15 cellular contexts compared by ENCODE assay signal in genomic region chr7:148702876-148703670, GRCh38. TPM values are rescaled to one million over a fixed set of nuclear protein-coding genes. Genes with fewer than 3 reads are reported as not detected.
A peak's percentile ranks its signal among the peaks of the same experiment; 100 is the strongest.
DNase-seq lines count a peak whose midpoint lies in the region; ATAC-seq and TF ChIP-seq lines count a peak whose summit lies in the region.
"Had no signal": no experiment of that assay in that cellular context is flagged by ENCODE, and none has a peak within 500 bp of the region (broad histone marks: within the 10 kb centered on the region; RNA-seq: fewer than 3 reads in every experiment).

No MANE protein-coding gene starts in this region.

- no peak overlapping the region for H3K4me3 ChIP-seq in BLaER1 treated with 17β-estradiol and CSF1 and Interleukin-3, amounts not matched to agents 10 nM and 100 nM
- H3K4me3 ChIP-seq in GM23338 = no peak overlapping the region
- H3K4me3 ChIP-seq: heart left ventricle, right atrium auricular region had no signal

- H3K27ac ChIP-seq in BLaER1 treated with 17β-estradiol and CSF1 and Interleukin-3, amounts not matched to agents 10 nM and 100 nM = no peak overlapping the region
- H3K27ac ChIP-seq in GM23338 (ENCODE audit: low read depth) = no peak overlapping the region
- H3K27ac ChIP-seq: heart left ventricle, right atrium auricular region had no signal

- no peaks in the 10 kb centered on the region; the same call in 2 of the 3 replicates for H3K36me3 Mint-ChIP-seq in GM23338 (ENCODE audit: low read depth)
- peaks cover 37% of the 10 kb centered on the region for H3K36me3 Mint-ChIP-seq in activated T-helper 17 cell treated with anti-CD3 and anti-CD28 coated beads, Interleukin-2, amount 50 U/mL, for 72 hours (ENCODE audit: low read depth)
- H3K36me3 Mint-ChIP-seq: naive B cell had no signal

- no peaks in the 10 kb centered on the region; the same call in 2 of the 3 replicates for H3K9me3 Mint-ChIP-seq in GM23338
- H3K9me3 Mint-ChIP-seq in activated T-helper 17 cell treated with anti-CD3 and anti-CD28 coated beads, Interleukin-2, amount 50 U/mL, for 72 hours = no peaks in the 10 kb centered on the region
- H3K9me3 Mint-ChIP-seq: naive B cell had no signal

- peak; percentile 7 to 16; a peak in 1 of 4 replicates for TF ChIP-seq CTCF in GM23338 (conservative IDR thresholded peaks at IDR 0.05; ENCODE audit: low read depth in 2 of 2)

- peak overlapping the region; percentile 13; the same call in 1 of the 2 replicates for H3K27ac Mint-ChIP-seq in GM23338
- H3K27ac Mint-ChIP-seq in activated T-helper 17 cell treated with anti-CD3 and anti-CD28 coated beads, Interleukin-2, amount 50 U/mL, for 72 hours = peak overlapping the region; percentile 51

- H3K4me1 Mint-ChIP-seq in GM23338 = peaks cover 71% of the 10 kb centered on the region
- H3K4me1 Mint-ChIP-seq in activated T-helper 17 cell treated with anti-CD3 and anti-CD28 coated beads, Interleukin-2, amount 50 U/mL, for 72 hours = peaks cover 47% of the 10 kb centered on the region

- H3K9ac ChIP-seq in BLaER1 treated with 17β-estradiol and CSF1 and Interleukin-3, amounts not matched to agents 10 nM and 100 nM = no peak overlapping the region

- peaks cover 0 to 8% (median 0%) of the 10 kb centered on the region in 11 experiments; a peak in 1 of 22 replicates for H3K36me3 ChIP-seq in BLaER1 treated with 17β-estradiol and CSF1 and Interleukin-3, amounts not matched to agents 10 nM and 100 nM
- H3K36me3 ChIP-seq in GM23338 (ENCODE audit: insufficient read depth) = no peaks in the 10 kb centered on the region
- H3K36me3 ChIP-seq: heart left ventricle, right atrium auricular region had no signal

- H3F3A ChIP-seq in GM23338 (replicated peaks; ENCODE audit: low read depth) = no peaks in the 10 kb centered on the region

- no peak overlapping the region for H3K4me3 Mint-ChIP-seq in GM23338
- H3K4me3 Mint-ChIP-seq in activated T-helper 17 cell treated with anti-CD3 and anti-CD28 coated beads, Interleukin-2, amount 50 U/mL, for 72 hours = peak overlapping the region; percentile 90

- ATAC-seq in GM23338 = no peak
- no peak for ATAC-seq in activated T-helper 17 cell treated with anti-CD3 and anti-CD28 coated beads, Interleukin-2, amount 50 U/mL, for 72 hours (replicated peaks)
- ATAC-seq in GM18519 (IDR thresholded peaks at IDR 0.05; ENCODE audit: low FRiP score, unreplicated experiment) = no peak
- ATAC-seq: heart left ventricle had no signal

- peaks cover 49 to 76% (median 71%) of the 10 kb centered on the region in 10 experiments for H3K4me1 ChIP-seq in BLaER1 treated with 17β-estradiol and CSF1 and Interleukin-3, amounts not matched to agents 10 nM and 100 nM
- H3K4me1 ChIP-seq in GM23338 (ENCODE audit: insufficient read depth) = peaks cover 73% of the 10 kb centered on the region

- H3K27me3 Mint-ChIP-seq in GM23338 (ENCODE audit: insufficient read depth, low read depth, poor library complexity) = peaks cover 3% of the 10 kb centered on the region
- no peaks in the 10 kb centered on the region for H3K27me3 Mint-ChIP-seq in activated T-helper 17 cell treated with anti-CD3 and anti-CD28 coated beads, Interleukin-2, amount 50 U/mL, for 72 hours
- H3K27me3 Mint-ChIP-seq: naive B cell had no signal

- peaks cover 88% of the 10 kb centered on the region for H3K79me2 ChIP-seq in GM23338 (replicated peaks; ENCODE audit: insufficient read depth)

- intact Hi-C loops in cardiac septum (cut with DNase I) = loop anchor here (10.0 kb wide), 1 partner anchor 262 kb away; no protein-coding TSS in a partner anchor

- DNase-seq in GM23338 (ENCODE audit: low spot score) (no peak), foreskin melanocyte (peak; percentile 90), cardiac septum (ENCODE audit: low spot score) (no peak), inferior parietal cortex (ENCODE audit: extremely low spot score) (no peak), NCI-H187 treated with DMSO at 0.1 percent for 48 hours (lab: John Stamatoyannopoulos, UW) (no peak)
- DNase-seq: activated CD4-positive, alpha-beta T cell treated with anti-CD3 and anti-CD28 coated beads for 1 hour; effector memory CD4-positive, alpha-beta T cell; GOT3; heart left ventricle; naive B cell; stimulated activated CD4-positive, alpha-beta T cell treated with anti-CD3 and anti-CD28 coated beads, Interleukin-2, amount 100 ng/mL, for 24 hours had no signal

- H3K27me3 ChIP-seq in BLaER1 treated with 17β-estradiol and CSF1 and Interleukin-3, amounts not matched to agents 10 nM and 100 nM = no peaks in the 10 kb centered on the region
- no peaks in the 10 kb centered on the region for H3K27me3 ChIP-seq in GM23338 (ENCODE audit: insufficient read depth)
- H3K27me3 ChIP-seq: heart left ventricle, right atrium auricular region had no signal

- no peaks in the 10 kb centered on the region for H3K9me3 ChIP-seq in BLaER1 treated with 17β-estradiol and CSF1 and Interleukin-3, amounts not matched to agents 10 nM and 100 nM (replicated peaks in 1 of 11)
- H3K9me3 ChIP-seq: heart left ventricle, right atrium auricular region had no signal

- peak overlapping the region; percentile 25 to 97 (median 86) for H3K4me2 ChIP-seq in BLaER1 treated with 17β-estradiol and CSF1 and Interleukin-3, amounts not matched to agents 10 nM and 100 nM
- H3K4me2 ChIP-seq in GM23338 = peak overlapping the region; percentile 84; the same call in 1 of the 2 replicates

- H2AFZ ChIP-seq in GM23338 = no peak overlapping the region

- peaks cover 75 to 91% (median 79%) of the 10 kb centered on the region in 11 experiments for H4K20me1 ChIP-seq in BLaER1 treated with 17β-estradiol and CSF1 and Interleukin-3, amounts not matched to agents 10 nM and 100 nM
- peaks cover 35% of the 10 kb centered on the region for H4K20me1 ChIP-seq in GM23338 (replicated peaks; ENCODE audit: insufficient read depth)

- H3K9me2 ChIP-seq in GM23338 (ENCODE audit: insufficient read depth) = no peaks in the 10 kb centered on the region

TF ChIP-seq in GM23338, 12 proteins besides CTCF, POLR2A, EP300 and RAD21 (continues in another document):
- TF ChIP-seq POLR2AphosphoS5 (IDR thresholded peaks at IDR 0.05; ENCODE audit: low read depth) (no peak), ETS1 (IDR thresholded peaks at IDR 0.05) (no peak), JUNB (IDR thresholded peaks at IDR 0.05; ENCODE audit: unreplicated experiment) (no peak)

RNA-seq across cellular contexts. Expression of gene CUL1, which starts 4.4 kb away (rescaled TPM):
- 63.3 and 71.3 TPM in 2 replicates for total RNA-seq in GM23338 (2014; rRNA removed; shearing (Covaris generic))
- polyA plus RNA-seq in GM23338 (2016; fragmentation: Nextera tagmentation; extraction: Ambion mirVana) = 29.0 and 35.6 TPM in 2 replicates
- 10 to 100 TPM; 61.4 to 61.7 TPM for total RNA-seq in activated T-helper 17 cell treated with anti-CD3 and anti-CD28 coated beads, Interleukin-2, amount 50 U/mL, for 72 hours
- total RNA-seq in cardiac septum = 42.3 TPM
